11 cellular contexts compared by ENCODE assay signal in the genomic region with DNA sequence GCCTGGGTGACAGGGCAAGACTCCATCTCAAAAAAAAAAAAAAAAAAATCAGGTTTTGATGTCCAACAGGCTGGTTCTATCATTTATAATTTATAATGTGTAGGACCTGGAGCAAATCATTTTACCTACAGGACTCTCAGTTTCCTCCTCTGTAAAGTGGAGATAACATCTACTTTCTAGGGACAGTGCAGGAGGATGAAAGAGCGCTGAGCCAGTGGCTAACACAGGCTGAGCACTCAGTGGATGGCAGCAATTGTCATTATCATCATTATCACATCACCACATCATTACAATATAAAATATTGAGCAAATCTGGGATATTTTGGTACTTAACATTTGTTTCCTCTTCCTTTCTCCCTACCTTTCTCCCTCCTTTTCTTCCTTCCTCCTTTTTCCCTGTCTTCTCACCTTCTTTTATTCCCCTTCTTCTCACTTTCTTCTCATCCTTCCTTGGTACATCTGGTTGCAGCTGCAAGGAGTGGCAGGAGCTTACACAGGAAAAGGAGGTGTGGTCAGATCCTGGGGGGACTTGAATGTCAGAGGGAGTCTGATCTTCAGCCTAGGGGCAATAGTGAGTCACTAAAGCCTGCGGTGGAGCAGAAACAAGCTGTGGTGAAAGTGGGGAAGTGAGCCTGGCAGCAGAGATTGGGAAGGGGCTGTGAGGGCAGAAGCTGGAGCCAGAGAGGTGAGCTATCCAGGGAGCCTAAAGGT. TPM values are rescaled to one million over a fixed set of nuclear protein-coding genes. Genes with fewer than 3 reads are reported as not detected.
A peak's percentile ranks its signal among the peaks of the same experiment; 100 is the strongest.
DNase-seq lines count a peak whose midpoint lies in the region; ATAC-seq, FAIRE-seq and TF ChIP-seq lines count a peak whose summit lies in the region.
"Had no signal": no experiment of that assay in that cellular context is flagged by ENCODE, and none has a peak within 500 bp of the region (broad histone marks: within the 10 kb centered on the region; RNA-seq: fewer than 3 reads in every experiment).

No MANE protein-coding gene starts in this region.

- DNase-seq in HepG2 (ENCODE audit: low spot score), result no peak
- no peak for DNase-seq in right lobe of liver
- DNase-seq in OCI-M1 (lab: John Stamatoyannopoulos, UW), result peak; percentile 21
- no peak for DNase-seq in K562 (ENCODE audit: extremely low read depth in 1 of 4, low spot score in 3 of 4)
- peak; percentile 38 for DNase-seq in stimulated activated naive CD8-positive, alpha-beta T cell treated with anti-CD3 and anti-CD28 coated beads, Interleukin-15, Interleukin-2, amounts not matched to agents 100 U/mL and 50 U/mL, for 24 hours
- DNase-seq in testis, result no peak
- DNase-seq in NCI-H1105 treated with DMSO at 0.1 percent for 48 hours (lab: John Stamatoyannopoulos, UW), result no peak
- no peak for DNase-seq in anterior cingulate cortex (lab: John Stamatoyannopoulos, UW)
- DNase-seq: activated T-cell treated with anti-CD3 and anti-CD28 coated beads, Interleukin-2, amount 50 U/mL, for 1 hour; NCI-H446; T-helper 17 cell had no signal

- WGBS in HepG2 (ENCODE audit: low lambda C conversion rate), result 22% methylated on average over 2 of the region's 2 CpGs
- WGBS in right lobe of liver (ENCODE audit: insufficient coverage, low coverage, low lambda C conversion rate, missing lambda C conversion rate), result 0% methylated on average over 1 of the region's 2 CpGs
- WGBS in K562 (ENCODE audit: insufficient coverage, low coverage, missing lambda C conversion rate), result 0% methylated on average over 2 of the region's 2 CpGs
- 50 to 54% methylated on average over 2 of the region's 2 CpGs for WGBS in testis, 2 donors

- H3K4me3 ChIP-seq in HepG2 (replicated peaks in 1 of 3; ENCODE audit: insufficient read depth in 1 of 3, low read depth in 2 of 3, low read length in 3 of 3) (no peak overlapping the region), right lobe of liver (no peak overlapping the region), K562 (no peak overlapping the region), testis (no peak overlapping the region)

- H3K9ac ChIP-seq in HepG2 (ENCODE audit: insufficient read depth, low read depth, low read length), result no peak overlapping the region
- H3K9ac ChIP-seq in K562 (ENCODE audit: insufficient read depth in 1 of 2, low read depth in 2 of 2, low read length in 2 of 2), result no peak overlapping the region

- H3K27me3 ChIP-seq in HepG2 (ENCODE audit: control insufficient read depth in 1 of 2, insufficient read depth in 2 of 2, low read length in 2 of 2) (peaks cover 0 to 5% of the 10 kb centered on the region in 2 experiments; a peak in 1 of 5 replicates), right lobe of liver (no peaks in the 10 kb centered on the region), K562 (ENCODE audit: control insufficient read depth in 2 of 2, insufficient read depth in 2 of 2, low read length in 2 of 2) (peaks cover 26 to 46% of the 10 kb centered on the region in 2 experiments), testis (no peaks in the 10 kb centered on the region)

- TF ChIP-seq POLR2A in HepG2 (IDR thresholded peaks at IDR 0.05; ENCODE audit: insufficient read depth in 1 of 2, low read depth in 2 of 2, low read length in 2 of 2), result no peak
- no peak for TF ChIP-seq POLR2A in right lobe of liver (IDR thresholded peaks at IDR 0.05)
- no peak for TF ChIP-seq POLR2A in K562 (conservative IDR thresholded peaks at IDR 0.05)
- TF ChIP-seq POLR2A in testis (IDR thresholded peaks at IDR 0.05), result no peak

- POLR2A ChIA-PET in HepG2 (lab: Yijun Ruan, JAX) (no interaction called here), K562 (lab: Yijun Ruan, JAX) (interaction anchor here (0.6 kb wide), 1 partner anchor 141 kb away, joined by 4 read pairs; the partner anchor contains the start of gene BLCAP)

- H3K9me3 ChIP-seq in HepG2 (ENCODE audit: low read length), result 0 out of 2 replicates have a peak, but pooled peaks cover 5% of the 10 kb centered on the region
- no peaks in the 10 kb centered on the region for H3K9me3 ChIP-seq in right lobe of liver
- H3K9me3 ChIP-seq in K562 (replicated peaks; ENCODE audit: control insufficient read depth, insufficient read depth, low read depth, low read length), result no peaks in the 10 kb centered on the region; the same call in 1 of the 2 replicates
- H3K9me3 ChIP-seq in testis, result no peaks in the 10 kb centered on the region

- no peak overlapping the region for H2AFZ ChIP-seq in HepG2 (ENCODE audit: low read length)
- no peak overlapping the region for H2AFZ ChIP-seq in K562 (ENCODE audit: low read depth, low read length)

- no peak for TF ChIP-seq RAD21 in HepG2 (CRISPR knock-in tag; IDR thresholded peaks at IDR 0.05)
- no peak for TF ChIP-seq RAD21 in K562 (CRISPR knock-in tag; conservative IDR thresholded peaks at IDR 0.05 in 1 of 2, IDR thresholded peaks at IDR 0.05 in 1 of 2)

- H3K4me2 ChIP-seq in HepG2 (ENCODE audit: low read depth, low read length), result no peak overlapping the region
- H3K4me2 ChIP-seq in K562 (ENCODE audit: insufficient read depth, low read length), result no peak overlapping the region

- ATAC-seq in HepG2 (peak; percentile 44), right lobe of liver (no peak), K562 (no peak)
- ATAC-seq in stimulated activated naive CD8-positive, alpha-beta T cell treated with anti-CD3 and anti-CD28 coated beads, Interleukin-15, Interleukin-2, amounts not matched to agents 100 U/mL and 50 U/mL, for 24 hours, result peak; percentile 83
- ATAC-seq: T-helper 17 cell had no signal

- no peaks in the 10 kb centered on the region for H3K9me1 ChIP-seq in K562 (ENCODE audit: control insufficient read depth, insufficient read depth, low read length)

- intact Hi-C loops in HepG2 (cut with micrococcal nuclease; ENCODE audit: unreplicated experiment) (no loop called here), right lobe of liver (cut with DNase I) (no loop called here), K562 (cut with micrococcal nuclease) (no loop called here), testis (cut with DNase I; ENCODE audit: low total_unique reads) (no loop called here)

- BruUV-seq in HepG2 (replicated peaks; lab: Mats Ljungman, UMichigan), result no TSS peak
- no TSS peak for BruUV-seq in K562 (replicated peaks; lab: Mats Ljungman, UMichigan)

- H3K36me3 ChIP-seq in HepG2 (replicated peaks in 1 of 2; ENCODE audit: control insufficient read depth in 1 of 2, insufficient read depth in 2 of 2, low read length in 2 of 2) (no peaks in the 10 kb centered on the region), right lobe of liver (no peaks in the 10 kb centered on the region), K562 (ENCODE audit: control insufficient read depth, insufficient read depth, low read length) (no peaks in the 10 kb centered on the region), testis (ENCODE audit: low read depth, missing control alignments) (no peaks in the 10 kb centered on the region)

- no peak overlapping the region for H3K27ac ChIP-seq in HepG2 (ENCODE audit: extremely low read length, insufficient read depth, low read length)
- H3K27ac ChIP-seq in right lobe of liver, result no peak overlapping the region
- H3K27ac ChIP-seq in K562 (ENCODE audit: extremely low read depth, low read depth, low read length), result no peak overlapping the region
- H3K27ac ChIP-seq in testis, result no peak overlapping the region

- CTCF ChIA-PET in HepG2 (lab: Yijun Ruan, JAX; ENCODE audit: low intra/inter-chr PET ratio, low total read pairs) (no interaction called here), K562 (lab: Yijun Ruan, JAX; ENCODE audit: low intra/inter-chr PET ratio) (no interaction called here)

- in situ Hi-C loops in HepG2 (cut with HindIII; ENCODE audit: extremely low pct_ligation_motif_present, low pct_unique_long_range_greater_than_20kb), result no loop called here
- in situ Hi-C loops in K562 (cut with MboI), result no loop called here

- TF ChIP-seq EP300 in HepG2 (IDR thresholded peaks at IDR 0.05; ENCODE audit: low read depth in 2 of 2, low read length in 2 of 2) (no peak), HepG2 (CRISPR knock-in tag; IDR thresholded peaks at IDR 0.05; ENCODE audit: borderline replicate concordance) (no peak), K562 (IDR thresholded peaks at IDR 0.05; ENCODE audit: low read length) (no peak)

- no peaks in the 10 kb centered on the region for H4K20me1 ChIP-seq in HepG2 (ENCODE audit: insufficient read depth, low read length)
- no peaks in the 10 kb centered on the region; the same call in 1 of the 2 replicates for H4K20me1 ChIP-seq in K562 (replicated peaks; ENCODE audit: control insufficient read depth, insufficient read depth, low read length)

- FAIRE-seq in HepG2 (lab: Jason Lieb, UNC) (no peak), K562 (lab: Jason Lieb, UNC) (no peak)

- H3K79me2 ChIP-seq in HepG2 (ENCODE audit: insufficient read depth, low read length) (no peaks in the 10 kb centered on the region), K562 (ENCODE audit: control insufficient read depth, insufficient read depth, low read length) (no peaks in the 10 kb centered on the region)

- H3K4me1 ChIP-seq in HepG2 (ENCODE audit: insufficient read depth, low read length), result peaks cover 23% of the 10 kb centered on the region
- H3K4me1 ChIP-seq in right lobe of liver, result no peaks in the 10 kb centered on the region
- 0 out of 5 replicates have a peak, but pooled peaks cover 0 to 4% of the 10 kb centered on the region in 2 experiments for H3K4me1 ChIP-seq in K562 (replicated peaks in 1 of 2; ENCODE audit: control insufficient read depth in 2 of 2, insufficient read depth in 2 of 2, low read length in 2 of 2)
- peaks cover 4% of the 10 kb centered on the region for H3K4me1 ChIP-seq in testis

- TF ChIP-seq CTCF in HepG2 (CRISPR knock-in tag; IDR thresholded peaks at IDR 0.05) (no peak), right lobe of liver (IDR thresholded peaks at IDR 0.05) (no peak), K562 (IDR thresholded peaks at IDR 0.05 in 2 of 3, conservative IDR thresholded peaks at IDR 0.05 in 1 of 3; ENCODE audit: insufficient read depth in 2 of 3, low read depth in 1 of 3, low read length in 3 of 3) (no peak), testis (IDR thresholded peaks at IDR 0.05) (no peak)

RNA-seq across cellular contexts. Expression of gene CTNNBL1, which starts 24.6 kb away (rescaled TPM):
- total RNA-seq in HepG2 (2016; rRNA removed; fragmentation: Illumina TruSeq; extraction: Trizol) (94.6 and 136 TPM in 2 replicates), right lobe of liver (10 to 100 TPM; 16.3 to 41.8 (median 28.8) TPM), K562 (2014; rRNA removed) (32.4 and 35.4 TPM in 2 replicates), K562 (2014; rRNA removed; fragmentation: Illumina TruSeq; extraction: Trizol) (39.5 TPM in 2 replicates), K562 (2015; rRNA removed; fragmentation: Illumina TruSeq; extraction: Trizol) (39.9 and 47.1 TPM in 2 replicates), K562 (2021) (48.6 and 55.1 TPM in 2 replicates), testis (10 to 100 TPM; 50.4 to 61.0 TPM)
- total RNA-seq in HepG2 (2016; cell fraction: cytosol; rRNA removed; fragmentation: Illumina TruSeq; extraction: Trizol; ENCODE audit: low read depth), result 43.5 and 49.5 TPM in 2 replicates
- 97.0 and 143 TPM in 2 replicates for total RNA-seq in HepG2 (2016; cell fraction: insoluble cytoplasmic fraction; rRNA removed; fragmentation: Illumina TruSeq; extraction: Trizol)
- total RNA-seq in HepG2 (2016; cell fraction: membrane; rRNA removed; fragmentation: Illumina TruSeq; extraction: Trizol), result 53.6 and 54.9 TPM in 2 replicates
- 47.8 and 48.8 TPM in 2 replicates for total RNA-seq in HepG2 (2016; cell fraction: nucleus; rRNA removed; fragmentation: Illumina TruSeq; extraction: Trizol)
- polyA plus RNA-seq in HepG2 (2011; rRNA removed) (47.0 and 49.3 TPM in 2 replicates), K562 (2011; rRNA removed) (27.6 and 33.9 TPM in 2 replicates), K562 (2014; fragmentation: Illumina TruSeq; extraction: Trizol) (44.2 and 51.7 TPM in 2 replicates), K562 (2014; fragmentation: Nextera tagmentation; extraction: Ambion mirVana) (10 to 100 TPM; 43.6 to 85.6 TPM), K562 (2014; rRNA removed) (48.0 and 52.1 TPM in 2 replicates), testis (ENCODE audit: insufficient read depth, low read depth, low replicate concordance) (119 TPM)
- polyA plus RNA-seq in HepG2 (2011; cell fraction: cytosol; rRNA removed), result 37.8 and 38.1 TPM in 2 replicates
- 17.2 and 18.0 TPM in 2 replicates for polyA plus RNA-seq in HepG2 (2011; cell fraction: nucleus; rRNA removed)
- 83.2 and 94.2 TPM in 2 replicates for polyA plus RNA-seq in HepG2 (2012)
- polyA plus RNA-seq in HepG2 (2016; cell fraction: cytosol; fragmentation: Illumina TruSeq; extraction: Trizol; ENCODE audit: low read depth), result 53.4 and 54.1 TPM in 2 replicates
- 156 and 162 TPM in 2 replicates for polyA plus RNA-seq in HepG2 (2016; cell fraction: insoluble cytoplasmic fraction; fragmentation: Illumina TruSeq; extraction: Trizol; ENCODE audit: low read depth)
- 50.8 and 57.2 TPM in 2 replicates for polyA plus RNA-seq in HepG2 (2016; cell fraction: membrane; fragmentation: Illumina TruSeq; extraction: Trizol; ENCODE audit: low read depth)
- polyA plus RNA-seq in HepG2 (2016; cell fraction: nucleus; fragmentation: Illumina TruSeq; extraction: Trizol; ENCODE audit: insufficient read depth, low read depth), result 68.0 and 75.7 TPM in 2 replicates
- polyA minus RNA-seq in HepG2 (2011; rRNA and poly(A)+ RNA removed; ENCODE audit: low replicate concordance), result 33.6 and 37.6 TPM in 2 replicates
- 27.5 and 33.1 TPM in 2 replicates for polyA minus RNA-seq in HepG2 (2011; cell fraction: cytosol; rRNA and poly(A)+ RNA removed)
- polyA minus RNA-seq in HepG2 (2011; cell fraction: nucleus; rRNA and poly(A)+ RNA removed), result 33.5 and 36.7 TPM in 2 replicates
- total RNA-seq in K562 (2011; cell fraction: chromatin; rRNA removed; ENCODE audit: low replicate concordance), result 16.7 and 18.9 TPM in 2 replicates
- 11.3 and 14.2 TPM in 2 replicates for total RNA-seq in K562 (2011; cell fraction: nucleolus; rRNA removed)
- total RNA-seq in K562 (2011; cell fraction: nucleoplasm; rRNA removed), result 13.0 and 15.7 TPM in 2 replicates
- 21.9 and 24.6 TPM in 2 replicates for polyA plus RNA-seq in K562 (2011; cell fraction: cytosol; rRNA removed)
- 16.0 and 18.0 TPM in 2 replicates for polyA plus RNA-seq in K562 (2011; cell fraction: nucleus; rRNA removed)
- polyA plus RNA-seq in K562 (2012), result 44.1 and 57.9 TPM in 2 replicates
- 36.7 and 41.5 TPM in 2 replicates for polyA minus RNA-seq in K562 (2011; rRNA and poly(A)+ RNA removed)
- polyA minus RNA-seq in K562 (2011; cell fraction: cytosol; rRNA and poly(A)+ RNA removed), result 21.9 and 23.6 TPM in 2 replicates
- 12.4 and 19.3 TPM in 2 replicates for polyA minus RNA-seq in K562 (2011; cell fraction: nucleus; rRNA and poly(A)+ RNA removed)

Comparison
In these comparisons a context has a peak if more than half of its experiments do, and no peak if none do; other contexts are left out.
1. ATAC-seq: peak in HepG2 (single experiment) and stimulated activated naive CD8-positive, alpha-beta T cell treated with anti-CD3 and anti-CD28 coated beads, Interleukin-15, Interleukin-2, amounts not matched to agents 100 U/mL and 50 U/mL, for 24 hours (single experiment); none in right lobe of liver (0 of 4) and K562 (single experiment).
2. DNase-seq: peak in OCI-M1 (single experiment) and stimulated activated naive CD8-positive, alpha-beta T cell treated with anti-CD3 and anti-CD28 coated beads, Interleukin-15, Interleukin-2, amounts not matched to agents 100 U/mL and 50 U/mL, for 24 hours (single experiment); none in HepG2 (single experiment), right lobe of liver (0 of 3), K562 (0 of 4), testis (single experiment), NCI-H1105 treated with DMSO at 0.1 percent for 48 hours (single experiment) and anterior cingulate cortex (0 of 58).
3. Of the 241 proteins assayed by ChIP-seq in both HepG2 and K562: peak only in HepG2: none; only in K562: none; in both: ZNF512; in neither: 240.